Comparison of ENCODE assay signal across 10 cellular contexts in the genomic region with DNA sequence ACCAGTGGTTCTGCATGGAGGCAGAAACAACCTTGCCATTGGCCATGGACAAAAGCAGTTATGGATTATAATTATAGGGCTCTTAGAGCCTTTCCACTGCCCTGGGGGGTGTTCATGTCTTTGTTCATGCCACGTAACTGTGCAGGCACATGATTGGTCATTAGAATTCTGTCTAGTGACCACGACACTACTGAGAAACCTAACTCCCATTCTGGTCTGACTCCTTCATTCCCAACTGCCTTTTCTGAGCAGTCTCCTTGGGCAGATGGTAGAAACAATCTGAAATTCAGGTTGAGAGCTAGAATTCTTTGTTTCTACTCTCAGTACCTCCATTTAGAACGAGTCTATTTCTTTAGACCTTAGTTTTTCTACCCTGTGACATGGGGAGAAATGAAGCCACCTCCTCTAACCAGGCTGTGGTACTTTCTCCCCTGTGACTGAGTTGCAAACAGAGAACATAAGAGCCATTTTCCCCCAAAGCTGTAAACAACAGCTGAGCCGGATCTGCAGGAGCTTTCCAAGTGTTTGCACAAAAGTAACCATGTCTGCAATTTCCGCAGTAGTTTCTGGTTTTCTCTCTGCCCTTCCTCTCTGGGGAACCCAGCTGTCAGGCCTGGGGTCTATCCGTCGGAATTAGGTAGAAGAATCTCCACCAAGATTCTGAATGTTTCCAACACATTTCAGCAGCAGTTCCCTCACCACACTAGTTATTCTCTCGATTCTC. TPM values are rescaled to one million over a fixed set of nuclear protein-coding genes. Genes with fewer than 3 reads are reported as not detected.
DNase-seq lines count a peak whose midpoint lies in the region; ATAC-seq and TF ChIP-seq lines count a peak whose summit lies in the region.
"Had no signal": no experiment of that assay in that cellular context is flagged by ENCODE, and none has a peak within 500 bp of the region (broad histone marks: within the 10 kb centered on the region; RNA-seq: fewer than 3 reads in every experiment).

No MANE protein-coding gene starts in this region.

- H3K79me2 ChIP-seq in fibroblast of lung (ENCODE audit: control insufficient read depth, insufficient read depth, low read length), result peaks cover 18% of the 10 kb centered on the region

- H3K4me3 ChIP-seq in fibroblast of lung (replicated peaks in 1 of 4; ENCODE audit: control extremely low read depth in 1 of 4, insufficient read depth in 1 of 4, low read depth in 3 of 4, low read length in 4 of 4), result no peak overlapping the region

- DNase-seq in Right ventricle myocardium inferior (ENCODE audit: missing footprints), result no peak
- no peak for DNase-seq in cardiac septum (ENCODE audit: low spot score)
- DNase-seq in fibroblast of lung (ENCODE audit: low read depth in 2 of 2), result peak in 1 of 2 donors; percentile 72
- DNase-seq in nucleus accumbens (lab: John Stamatoyannopoulos, UW), result peak in 36 of 56 donors; percentile 7 to 68 (median 30)
- no peak for DNase-seq in mesenteric fat pad (ENCODE audit: low spot score)
- DNase-seq in SKM-1 (lab: John Stamatoyannopoulos, UW; ENCODE audit: unreplicated experiment), result no peak
- DNase-seq in NCI-H187 (lab: John Stamatoyannopoulos, UW), result no peak
- DNase-seq in NCI-H524 (lab: John Stamatoyannopoulos, UW), result no peak
- DNase-seq: T-cell had no signal

- H3K4me1 ChIP-seq in fibroblast of lung (ENCODE audit: control insufficient read depth, extremely low read depth, insufficient read depth, low read length), result peaks cover 42% of the 10 kb centered on the region

- H3K9me3 ChIP-seq in fibroblast of lung (ENCODE audit: control insufficient read depth, insufficient read depth, low read depth, low read length), result no peaks in the 10 kb centered on the region

- intact Hi-C loops in Right ventricle myocardium inferior (cut with DNase I), result loop anchor here (2.0 kb wide), 1 partner anchor 52 kb away; no protein-coding TSS in a partner anchor
- intact Hi-C loops in cardiac septum (cut with DNase I), result loop anchor here (5.0 kb wide), 1 partner anchor 144 kb away; no protein-coding TSS in a partner anchor

- peaks cover 55% of the 10 kb centered on the region for H3K36me3 ChIP-seq in fibroblast of lung (ENCODE audit: control insufficient read depth, insufficient read depth, low read length)

- H4K20me1 ChIP-seq in fibroblast of lung (ENCODE audit: control insufficient read depth, extremely low read depth, insufficient read depth, low read length), result no peaks in the 10 kb centered on the region

- H3K27ac ChIP-seq in fibroblast of lung (ENCODE audit: insufficient read depth, low read length), result peak overlapping the region; percentile 59

- H3K4me2 ChIP-seq in fibroblast of lung (ENCODE audit: extremely low read depth, insufficient read depth, low read length), result no peak overlapping the region

- no peak for TF ChIP-seq CTCF in fibroblast of lung (conservative IDR thresholded peaks at IDR 0.05 in 1 of 2, IDR thresholded peaks at IDR 0.05 in 1 of 2; ENCODE audit: low read depth in 1 of 2, low read length in 2 of 2)

- ATAC-seq in Right ventricle myocardium inferior, result peak; percentile 30
- ATAC-seq: activated T-helper 17 cell treated with anti-CD3 and anti-CD28 coated beads, Interleukin-2, amount 50 U/mL, for 72 hours; T-cell had no signal

- no peak overlapping the region for H2AFZ ChIP-seq in fibroblast of lung (ENCODE audit: low read length)

- H3K9ac ChIP-seq in fibroblast of lung (ENCODE audit: insufficient read depth, low read length), result no peak overlapping the region

- no peaks in the 10 kb centered on the region for H3K27me3 ChIP-seq in fibroblast of lung (ENCODE audit: control insufficient read depth, insufficient read depth, low read length)

RNA-seq across cellular contexts. Expression of a gene that starts 37.7 kb away (rescaled TPM):
- total RNA-seq in Right ventricle myocardium inferior (22.6 TPM), cardiac septum (24.7 TPM), fibroblast of lung (19.0 and 28.4 TPM in 2 replicates), mesenteric fat pad (40.9 TPM)
- 29.2 and 44.5 TPM in 2 replicates for polyA plus RNA-seq in fibroblast of lung
- 31.8 and 46.4 TPM in 2 replicates for polyA plus RNA-seq in fibroblast of lung (2012)
- 54.0 and 56.7 TPM in 2 replicates for polyA minus RNA-seq in fibroblast of lung (ENCODE audit: low replicate concordance)

Comparison
In these comparisons a context has a peak if more than half of its experiments do, and no peak if none do; other contexts are left out.
1. DNase-seq: peak in nucleus accumbens (36 of 56); none in Right ventricle myocardium inferior (single experiment), cardiac septum (single experiment), mesenteric fat pad (single experiment), SKM-1 (single experiment), NCI-H187 (0 of 2) and NCI-H524 (0 of 2).